ENCODE assay signal across 15 cellular contexts in genomic region chr10:27019827-27020226, GRCh38.
"Had no signal": no experiment of that assay in that cellular context is flagged by ENCODE, and none has a peak within 500 bp of the region (broad histone marks: within the 10 kb centered on the region; RNA-seq: fewer than 3 reads in every experiment).

No MANE protein-coding gene starts in this region.

- H3K27ac Mint-ChIP-seq: activated T-helper 17 cell treated with anti-CD3 and anti-CD28 coated beads, Interleukin-2, amount 50 U/mL, for 72 hours; neural progenitor cell; stimulated activated effector memory CD8-positive, alpha-beta T cell treated with anti-CD3 and anti-CD28 coated beads, Interleukin-12 subunit alpha, Interleukin-12 subunit beta, amount 100 ng/mL, for 72 hours had no signal

- H3K4me2 ChIP-seq: neural progenitor cell had no signal

- H3K4me3 ChIP-seq: breast epithelium, heart left ventricle, lower lobe of right lung, neural progenitor cell had no signal

- H3K27me3 Mint-ChIP-seq: activated T-helper 17 cell treated with anti-CD3 and anti-CD28 coated beads, Interleukin-2, amount 50 U/mL, for 72 hours; naive B cell had no signal

- H2AFZ ChIP-seq: neural progenitor cell had no signal

- ATAC-seq: activated CD4-positive, CD25-positive, alpha-beta regulatory T cell treated with anti-CD3 and anti-CD28 coated beads, Interleukin-2, amount 50 U/mL, for 24 hours; activated T-helper 17 cell treated with anti-CD3 and anti-CD28 coated beads, Interleukin-2, amount 50 U/mL, for 72 hours; esophagus mucosa; lower lobe of right lung; stimulated activated effector memory CD8-positive, alpha-beta T cell treated with anti-CD3 and anti-CD28 coated beads, Interleukin-12 subunit alpha, Interleukin-12 subunit beta, amount 100 ng/mL, for 72 hours had no signal

- H3K4me1 ChIP-seq: breast epithelium, lower lobe of right lung had no signal

- H3K4me1 Mint-ChIP-seq: naive B cell, neural progenitor cell had no signal

- H3K9ac ChIP-seq: neural progenitor cell had no signal

- H3K27me3 ChIP-seq: breast epithelium, heart left ventricle, neural progenitor cell had no signal

- H3K36me3 ChIP-seq: breast epithelium, neural progenitor cell had no signal

- FAIRE-seq: endometrium had no signal

- H3K9me3 Mint-ChIP-seq: activated T-helper 17 cell treated with anti-CD3 and anti-CD28 coated beads, Interleukin-2, amount 50 U/mL, for 72 hours; naive B cell; neural progenitor cell; stimulated activated effector memory CD8-positive, alpha-beta T cell treated with anti-CD3 and anti-CD28 coated beads, Interleukin-12 subunit alpha, Interleukin-12 subunit beta, amount 100 ng/mL, for 72 hours had no signal

- H3K4me3 Mint-ChIP-seq: activated T-helper 17 cell treated with anti-CD3 and anti-CD28 coated beads, Interleukin-2, amount 50 U/mL, for 72 hours; naive B cell; neural progenitor cell; stimulated activated effector memory CD8-positive, alpha-beta T cell treated with anti-CD3 and anti-CD28 coated beads, Interleukin-12 subunit alpha, Interleukin-12 subunit beta, amount 100 ng/mL, for 72 hours had no signal

- H3K9me3 ChIP-seq: breast epithelium, heart left ventricle, lower lobe of right lung had no signal

- DNase-seq: activated naive CD4-positive, alpha-beta T cell treated with Interleukin-2 at 50 U/mL for 16 hours; anterior cingulate cortex; lower lobe of right lung; midbrain; naive B cell; T-helper 1 cell; T1000 had no signal

- H3K27ac ChIP-seq: breast epithelium, heart left ventricle, lower lobe of right lung, neural progenitor cell had no signal
